22 cellular contexts compared by ENCODE assay signal in genomic region chr18:76482971-76483691, GRCh38. TPM values are rescaled to one million over a fixed set of nuclear protein-coding genes. Genes with fewer than 3 reads are reported as not detected.
DNase-seq lines count a peak whose midpoint lies in the region; FAIRE-seq and TF ChIP-seq lines count a peak whose summit lies in the region.
"Had no signal": no experiment of that assay in that cellular context is flagged by ENCODE, and none has a peak within 500 bp of the region (broad histone marks: within the 10 kb centered on the region; RNA-seq: fewer than 3 reads in every experiment).

No MANE protein-coding gene starts in this region.

- H3K36me3 Mint-ChIP-seq in nephron progenitor cell (ENCODE audit: low read depth), result peaks cover 51% of the 10 kb centered on the region
- H3K36me3 Mint-ChIP-seq: WTC11 had no signal

- no peaks in the 10 kb centered on the region for H3K9me3 Mint-ChIP-seq in nephron progenitor cell
- H3K9me3 Mint-ChIP-seq: WTC11 had no signal

- H3K27ac Mint-ChIP-seq in nephron progenitor cell, result no peak overlapping the region
- H3K27ac Mint-ChIP-seq: WTC11 had no signal

- H3K4me1 ChIP-seq in kidney (ENCODE audit: control insufficient read depth in 1 of 2, insufficient read depth in 1 of 2, low read depth in 1 of 2, low read length in 2 of 2), result peaks cover 7 to 20% of the 10 kb centered on the region in 2 donors
- peaks cover 20% of the 10 kb centered on the region for H3K4me1 ChIP-seq in testis

- intact Hi-C loops in kidney (cut with DNase I), result no loop called here
- intact Hi-C loops in testis (cut with DNase I; ENCODE audit: low total_unique reads), result no loop called here

- no peaks in the 10 kb centered on the region for H3K27me3 ChIP-seq in bronchial epithelial cell (ENCODE audit: control insufficient read depth, insufficient read depth, low read length)
- H3K27me3 ChIP-seq in testis, result no peaks in the 10 kb centered on the region
- H3K27me3 ChIP-seq: cardiac muscle cell had no signal

- 87% methylated on average over 15 of the region's 15 CpGs for WGBS in testis, 2 donors

- H3K36me3 ChIP-seq in bronchial epithelial cell (ENCODE audit: control insufficient read depth, insufficient read depth, low read length) (peaks cover 3% of the 10 kb centered on the region), kidney (ENCODE audit: control insufficient read depth in 1 of 2, insufficient read depth in 2 of 2, low read length in 2 of 2) (no peaks in the 10 kb centered on the region), testis (ENCODE audit: low read depth, missing control alignments) (no peaks in the 10 kb centered on the region)
- H3K36me3 ChIP-seq: cardiac muscle cell had no signal

- peak; percentile 52 for FAIRE-seq in bronchial epithelial cell (lab: Jason Lieb, UNC)
- no peak for FAIRE-seq in kidney (lab: Jason Lieb, UNC)
- FAIRE-seq: endometrium, GM12892 had no signal

- H3K4me1 Mint-ChIP-seq in nephron progenitor cell, result peaks cover 95% of the 10 kb centered on the region

- peak overlapping the region in 1 of 2 donors; percentile 46 for H3K27ac ChIP-seq in kidney (ENCODE audit: low read depth in 2 of 2, low read length in 2 of 2)
- no peak overlapping the region for H3K27ac ChIP-seq in testis
- H3K27ac ChIP-seq: cardiac muscle cell had no signal

- H3K9me3 ChIP-seq in kidney (ENCODE audit: control insufficient read depth in 1 of 2, low read length in 2 of 2), result no peaks in the 10 kb centered on the region
- H3K9me3 ChIP-seq in testis, result no peaks in the 10 kb centered on the region

- no peak for TF ChIP-seq CTCF in bronchial epithelial cell (IDR thresholded peaks at IDR 0.05; ENCODE audit: insufficient read depth, low read length, severe bottlenecking)
- no peak for TF ChIP-seq CTCF in kidney (IDR thresholded peaks at IDR 0.05; ENCODE audit: borderline replicate concordance, extremely low read depth, insufficient read depth)
- no peak for TF ChIP-seq CTCF in nephron progenitor cell (IDR thresholded peaks at IDR 0.05)
- no peak for TF ChIP-seq CTCF in testis (IDR thresholded peaks at IDR 0.05)

- H3K4me3 Mint-ChIP-seq in nephron progenitor cell, result peak overlapping the region; percentile 60
- H3K4me3 Mint-ChIP-seq: WTC11 had no signal

- no peak overlapping the region for H3K4me3 ChIP-seq in bronchial epithelial cell (ENCODE audit: low read depth, low read length)
- H3K4me3 ChIP-seq in kidney (ENCODE audit: low read length in 2 of 2), result peak overlapping the region; percentile 30 to 46
- no peak overlapping the region for H3K4me3 ChIP-seq in testis
- H3K4me3 ChIP-seq: cardiac muscle cell had no signal

- TF ChIP-seq POLR2A in testis (IDR thresholded peaks at IDR 0.05), result no peak

- no peak overlapping the region for H3K9ac ChIP-seq in kidney (ENCODE audit: low read length in 2 of 2)

- no peaks in the 10 kb centered on the region for H3K27me3 Mint-ChIP-seq in nephron progenitor cell (ENCODE audit: low read depth, poor library complexity)

- no peak for DNase-seq in bronchial epithelial cell (ENCODE audit: low read depth)
- no peak for DNase-seq in kidney
- DNase-seq in nephron progenitor cell, result no peak
- DNase-seq in testis, result peak; percentile 14
- DNase-seq in cerebellar cortex (ENCODE audit: low spot score), result no peak
- no peak for DNase-seq in T1000 (lab: John Stamatoyannopoulos, UW)
- DNase-seq in SK-N-DZ (ENCODE audit: low spot score), result no peak
- DNase-seq: activated naive CD4-positive, alpha-beta T cell treated with anti-CD3 and anti-CD28 coated beads, Interleukin-2, amount 50 U/mL, for 16 hours; anterior cingulate cortex; HCEC 1CT; kidney glomerular epithelial cell; midbrain; NCI-H446; PC-3; retina; stimulated activated CD4-positive, alpha-beta T cell treated with anti-CD3 and anti-CD28 coated beads, Interleukin-12 subunit alpha, Interleukin-12 subunit beta, amount 100 ng/mL, for 4 hours; stimulated activated CD4-positive, alpha-beta T cell treated with anti-CD3 and anti-CD28 coated beads, Interleukin-4, amount 100 ng/mL, for 4 hours; stimulated activated naive CD4-positive, alpha-beta T cell had no signal

RNA-seq across cellular contexts. Expression of gene ZNF516, which starts 11.9 kb away (rescaled TPM):
- 16.6 and 20.9 TPM in 2 replicates for total RNA-seq in bronchial epithelial cell
- 28.7 TPM for total RNA-seq in kidney
- 6.7 TPM for polyA plus RNA-seq in kidney (ENCODE audit: insufficient read depth, low read depth, low replicate concordance)
- 100 to 1,000 TPM; 189 to 212 TPM for total RNA-seq in testis
- 79.0 TPM for polyA plus RNA-seq in testis (ENCODE audit: insufficient read depth, low read depth, low replicate concordance)
- polyA plus RNA-seq in SK-N-DZ (2014; cell fraction: cytosol; rRNA removed), result 18.9 and 25.6 TPM in 2 replicates
- polyA plus RNA-seq in SK-N-DZ (2014; cell fraction: nucleus; rRNA removed), result 14.5 and 25.3 TPM in 2 replicates

Comparison
In these comparisons a context has a peak if more than half of its experiments do, and no peak if none do; other contexts are left out.
1. H3K4me3 ChIP-seq: peak in kidney (2 of 2); none in bronchial epithelial cell (single experiment) and testis (0 of 2).